ENCODE assay signal across 11 cellular contexts in genomic region chr1:234768569-234769283, GRCh38.
A peak's percentile ranks its signal among the peaks of the same experiment; 100 is the strongest.
DNase-seq lines count a peak whose midpoint lies in the region; ATAC-seq, FAIRE-seq and TF ChIP-seq lines count a peak whose summit lies in the region.
"Had no signal": no experiment of that assay in that cellular context is flagged by ENCODE, and none has a peak within 500 bp of the region (broad histone marks: within the 10 kb centered on the region; RNA-seq: fewer than 3 reads in every experiment).

No MANE protein-coding gene starts in this region.

- H2BK5ac ChIP-seq in IMR-90 (ENCODE audit: low read depth, low read length, poor library complexity, severe bottlenecking), result no peak overlapping the region

- H3K27me3 ChIP-seq in IMR-90 (ENCODE audit: control insufficient read depth, insufficient read depth, low read length) (no peaks in the 10 kb centered on the region; the same call in 1 of the 2 replicates), hepatocyte (no peaks in the 10 kb centered on the region), pancreas (no peaks in the 10 kb centered on the region)

- no peaks in the 10 kb centered on the region for H3K9me3 ChIP-seq in IMR-90 (ENCODE audit: control insufficient read depth, insufficient read depth, low read length)
- H3K9me3 ChIP-seq in hepatocyte (ENCODE audit: low read depth), result no peaks in the 10 kb centered on the region
- H3K9me3 ChIP-seq in pancreas, result no peaks in the 10 kb centered on the region

- no peak overlapping the region for H2BK15ac ChIP-seq in IMR-90 (ENCODE audit: low read depth, low read length)

- TF ChIP-seq RAD21 in IMR-90 (IDR thresholded peaks at IDR 0.05; ENCODE audit: low read length), result no peak

- BruUV-seq in IMR-90 (replicated peaks; lab: Mats Ljungman, UMichigan), result no TSS peak

- intact Hi-C loops in IMR-90 (cut with micrococcal nuclease), result no loop called here
- intact Hi-C loops in pancreas (cut with DNase I), result loop anchor here in 1 of 3 donors (10.0 kb wide), 1 partner anchor 56 kb away; no protein-coding TSS in a partner anchor

- H3K4me3 ChIP-seq in IMR-90 (ENCODE audit: insufficient read depth, low read depth, low read length) (no peak overlapping the region), hepatocyte (no peak overlapping the region), pancreas (no peak overlapping the region)
- H3K4me3 ChIP-seq: lung, skin epidermis had no signal

- H3K27ac ChIP-seq in IMR-90 (ENCODE audit: insufficient read depth, low read length) (no peak overlapping the region), hepatocyte (peak overlapping the region; percentile 64), pancreas (no peak overlapping the region)

- H3K9me1 ChIP-seq in IMR-90 (ENCODE audit: insufficient read depth, low read length), result no peaks in the 10 kb centered on the region

- no peaks in the 10 kb centered on the region for H3K79me2 ChIP-seq in hepatocyte

- dilution Hi-C loops in IMR-90 (cut with HindIII; ENCODE audit: low sequenced_read_pairs, unreplicated experiment), result no loop called here

- no peak for TF ChIP-seq POLR2A in IMR-90 (IDR thresholded peaks at IDR 0.05; ENCODE audit: low read depth, low read length)

- H3K4me2 ChIP-seq in IMR-90 (ENCODE audit: low read depth, low read length) (no peak overlapping the region), hepatocyte (no peak overlapping the region)

- H3K79me1 ChIP-seq in IMR-90 (ENCODE audit: low read depth in 1 of 2, low read length in 2 of 2), result no peaks in the 10 kb centered on the region

- H3K23ac ChIP-seq in IMR-90 (ENCODE audit: low read depth, low read length), result no peak overlapping the region

- H3K4me1 ChIP-seq in IMR-90 (ENCODE audit: control insufficient read depth, insufficient read depth, low read length) (peaks cover 7% of the 10 kb centered on the region), hepatocyte (ENCODE audit: insufficient read depth) (peaks cover 36% of the 10 kb centered on the region), pancreas (peaks cover 0 to 4% (median 0%) of the 10 kb centered on the region in 3 donors)

- no peak for ATAC-seq in IMR-90 (ENCODE audit: low read depth)
- ATAC-seq in GM19455 (IDR thresholded peaks at IDR 0.05; ENCODE audit: unreplicated experiment), result no peak
- ATAC-seq in HG03135 (IDR thresholded peaks at IDR 0.05; ENCODE audit: unreplicated experiment), result no peak
- ATAC-seq in pancreas, result no peak

- H4K20me1 ChIP-seq in IMR-90 (ENCODE audit: insufficient read depth, low read length) (no peaks in the 10 kb centered on the region), hepatocyte (ENCODE audit: insufficient read depth, poor library complexity, severe bottlenecking) (no peaks in the 10 kb centered on the region)

- no peaks in the 10 kb centered on the region for H3K36me3 ChIP-seq in IMR-90 (ENCODE audit: control insufficient read depth, insufficient read depth, low read length)
- no peaks in the 10 kb centered on the region for H3K36me3 ChIP-seq in hepatocyte (replicated peaks; ENCODE audit: insufficient read depth, low read depth)
- H3K36me3 ChIP-seq in pancreas, result no peaks in the 10 kb centered on the region

- H2AFZ ChIP-seq in IMR-90 (replicated peaks; ENCODE audit: low read length, poor library complexity), result no peak overlapping the region
- H2AFZ ChIP-seq in hepatocyte, result no peak overlapping the region

- TF ChIP-seq CTCF in IMR-90 (conservative IDR thresholded peaks at IDR 0.05; ENCODE audit: low read depth, low read length) (no peak), hepatocyte (IDR thresholded peaks at IDR 0.05; ENCODE audit: poor library complexity) (no peak), pancreas (IDR thresholded peaks at IDR 0.05) (no peak)

- DNase-seq in IMR-90 (no peak), hepatocyte (ENCODE audit: low spot score) (peak; percentile 38), HPDE6-E6E7 (ENCODE audit: extremely low spot score) (no peak), pancreas (no peak)
- DNase-seq in activated CD8-positive, alpha-beta memory T cell treated with anti-CD3 and anti-CD28 coated beads for 4 hours (ENCODE audit: low read depth in 2 of 2), result peak; percentile 40 to 71
- peak; percentile 29 to 71 for DNase-seq in stimulated activated CD8-positive, alpha-beta memory T cell treated with anti-CD3 and anti-CD28 coated beads, Interleukin-4, amount 100 ng/mL, for 4 hours (ENCODE audit: low read depth in 2 of 2, low spot score in 1 of 2)
- DNase-seq: NCI-H69 had no signal

- H3K4ac ChIP-seq in IMR-90 (ENCODE audit: low read depth, low read length), result peak overlapping the region; percentile 21

- H2BK20ac ChIP-seq in IMR-90 (ENCODE audit: low read depth, low read length), result peak overlapping the region; percentile 30; the same call in 1 of the 2 replicates

- H4K91ac ChIP-seq in IMR-90 (ENCODE audit: insufficient read depth, low read depth, low read length), result no peak overlapping the region

- H2AK9ac ChIP-seq in IMR-90 (replicated peaks; ENCODE audit: low read depth, low read length, poor library complexity), result no peak overlapping the region

- H4K8ac ChIP-seq in IMR-90 (ENCODE audit: low read depth in 2 of 2, low read length in 2 of 2), result no peak overlapping the region

- peak overlapping the region; percentile 64 for H2AK5ac ChIP-seq in IMR-90 (ENCODE audit: low read depth, low read length)

- 95% methylated on average over 13 of the region's 16 CpGs; no CpG with 5 or more reads in 1 of the 2 experiments for WGBS in IMR-90 (ENCODE audit: extremely low coverage in 2 of 2, insufficient read length in 1 of 2), 2 experiments
- 86% methylated on average over 16 of the region's 16 CpGs for WGBS in hepatocyte (ENCODE audit: low lambda C conversion rate, missing lambda C conversion rate)
- 95 to 96% methylated on average over 16 of the region's 16 CpGs for WGBS in pancreas, 2 donors

- no peaks in the 10 kb centered on the region for H3K9me2 ChIP-seq in hepatocyte (replicated peaks; ENCODE audit: insufficient read depth)

- no peak overlapping the region for H3K9ac ChIP-seq in IMR-90 (ENCODE audit: low read depth, low read length)

- no peak overlapping the region for H2BK120ac ChIP-seq in IMR-90 (ENCODE audit: low read depth, low read length)

- no peak overlapping the region for H4K5ac ChIP-seq in IMR-90 (ENCODE audit: low read depth, low read length)

- FAIRE-seq in pancreas (lab: Jason Lieb, UNC), result no peak

- no peak overlapping the region for H3K56ac ChIP-seq in IMR-90 (ENCODE audit: extremely low read depth, insufficient read depth, low read length)

- POLR2A ChIA-PET in IMR-90 (lab: Charles Lee; ENCODE audit: unreplicated experiment), result no interaction called here

- H3K14ac ChIP-seq in IMR-90 (replicated peaks; ENCODE audit: low read depth, low read length), result no peak overlapping the region

- H3K18ac ChIP-seq in IMR-90 (ENCODE audit: low read depth, low read length), result no peak overlapping the region

- in situ Hi-C loops in IMR-90 (cut with MboI; ENCODE audit: low sequenced_read_pairs), result no loop called here

- CTCF ChIA-PET in IMR-90 (lab: Yijun Ruan, JAX), result no interaction called here

TF ChIP-seq in IMR-90, 13 proteins besides CTCF, POLR2A, EP300 and RAD21:
- no peak for TF ChIP-seq NFE2L2 (IDR thresholded peaks at IDR 0.05; ENCODE audit: low read depth, low read length)
- TF ChIP-seq, protein P1, sequence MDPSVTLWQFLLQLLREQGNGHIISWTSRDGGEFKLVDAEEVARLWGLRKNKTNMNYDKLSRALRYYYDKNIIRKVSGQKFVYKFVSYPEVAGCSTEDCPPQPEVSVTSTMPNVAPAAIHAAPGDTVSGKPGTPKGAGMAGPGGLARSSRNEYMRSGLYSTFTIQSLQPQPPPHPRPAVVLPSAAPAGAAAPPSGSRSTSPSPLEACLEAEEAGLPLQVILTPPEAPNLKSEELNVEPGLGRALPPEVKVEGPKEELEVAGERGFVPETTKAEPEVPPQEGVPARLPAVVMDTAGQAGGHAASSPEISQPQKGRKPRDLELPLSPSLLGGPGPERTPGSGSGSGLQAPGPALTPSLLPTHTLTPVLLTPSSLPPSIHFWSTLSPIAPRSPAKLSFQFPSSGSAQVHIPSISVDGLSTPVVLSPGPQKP (IDR thresholded peaks at IDR 0.05; ENCODE audit: borderline replicate concordance, low read depth, low read length), result no peak

Comparison
In these comparisons a context has a peak if more than half of its experiments do, and no peak if none do; other contexts are left out.
1. DNase-seq: peak in activated CD8-positive, alpha-beta memory T cell treated with anti-CD3 and anti-CD28 coated beads for 4 hours (2 of 2), hepatocyte (single experiment) and stimulated activated CD8-positive, alpha-beta memory T cell treated with anti-CD3 and anti-CD28 coated beads, Interleukin-4, amount 100 ng/mL, for 4 hours (2 of 2); none in IMR-90 (single experiment), HPDE6-E6E7 (single experiment) and pancreas (0 of 6).